ENCODE assay signal across 9 cellular contexts in genomic region chr2:188979119-188979729, GRCh38. TPM values are rescaled to one million over a fixed set of nuclear protein-coding genes. Genes with fewer than 3 reads are reported as not detected.
DNase-seq lines count a peak whose midpoint lies in the region; ATAC-seq and TF ChIP-seq lines count a peak whose summit lies in the region.
"Had no signal": no experiment of that assay in that cellular context is flagged by ENCODE, and none has a peak within 500 bp of the region (broad histone marks: within the 10 kb centered on the region; RNA-seq: fewer than 3 reads in every experiment).

No MANE protein-coding gene starts in this region.

- ATAC-seq in GM21447 (IDR thresholded peaks at IDR 0.05; ENCODE audit: unreplicated experiment): peak; percentile 6
- ATAC-seq in GM21367 (IDR thresholded peaks at IDR 0.05; ENCODE audit: unreplicated experiment): no peak
- ATAC-seq in WTC11: no peak
- ATAC-seq in HG02610 (IDR thresholded peaks at IDR 0.05; ENCODE audit: unreplicated experiment): no peak

- POLR2A ChIA-PET in WTC11 (lab: Charles Lee): no interaction called here

- H3K9me3 Mint-ChIP-seq in WTC11: no peaks in the 10 kb centered on the region

- H3K36me3 Mint-ChIP-seq in WTC11: no peaks in the 10 kb centered on the region

- intact Hi-C loops in dorsolateral prefrontal cortex (cut with DNase I): loop anchor here in 1 of 2 donors (10.0 kb wide), 1 partner anchor 454 kb away; no protein-coding TSS in a partner anchor

- no peak for TF ChIP-seq CTCF in dorsolateral prefrontal cortex (IDR thresholded peaks at IDR 0.05 in 54 of 56, conservative IDR thresholded peaks at IDR 0.05 in 2 of 56; ENCODE audit: low read depth in 1 of 56, partially characterized antibody in 56 of 56)
- no peak for TF ChIP-seq CTCF in WTC11 (IDR thresholded peaks at IDR 0.05)

- no peaks in the 10 kb centered on the region for H3K4me1 ChIP-seq in mucosa of stomach (ENCODE audit: control insufficient read depth, insufficient read depth, low read length)

- H3K9me3 ChIP-seq in mucosa of stomach (ENCODE audit: control insufficient read depth, low read length): no peaks in the 10 kb centered on the region

- H3K4me1 Mint-ChIP-seq in WTC11: peaks cover 4% of the 10 kb centered on the region

- H3K27me3 ChIP-seq in mucosa of stomach (ENCODE audit: control insufficient read depth, insufficient read depth, low read length) (no peaks in the 10 kb centered on the region), dorsolateral prefrontal cortex (no peaks in the 10 kb centered on the region)

- H3K36me3 ChIP-seq in mucosa of stomach (ENCODE audit: control insufficient read depth, insufficient read depth, low read length): no peaks in the 10 kb centered on the region

- DNase-seq in DMS114 treated with DMSO at 0.1 percent for 48 hours (lab: John Stamatoyannopoulos, UW; ENCODE audit: unreplicated experiment): peak; percentile 79
- DNase-seq in M059J (ENCODE audit: low read depth): peak; percentile 50
- no peak for DNase-seq in dorsolateral prefrontal cortex
- DNase-seq in WTC11 (ENCODE audit: low spot score): no peak
- DNase-seq: NCI-H524 treated with DMSO at 0.1 percent for 48 hours had no signal

- no peak overlapping the region for H3K27ac Mint-ChIP-seq in WTC11

- CTCF ChIA-PET in WTC11 (lab: Charles Lee): interaction anchor here (0.7 to 1.7 kb wide), 3 partner anchors 382 to 455 kb away, joined by 3 to 15 read pairs (median 4); no protein-coding TSS in a partner anchor

- H3K4me3 ChIP-seq in mucosa of stomach (ENCODE audit: low read length) (no peak overlapping the region), dorsolateral prefrontal cortex (peak overlapping the region in 1 of 59 donors; percentile 4)

- no peaks in the 10 kb centered on the region for H3K27me3 Mint-ChIP-seq in WTC11 (ENCODE audit: low read depth)

- peak overlapping the region; percentile 16 for H3K9ac ChIP-seq in mucosa of stomach (ENCODE audit: low read length)

- no peak overlapping the region for H3K4me3 Mint-ChIP-seq in WTC11

- H3K27ac ChIP-seq in dorsolateral prefrontal cortex: peak overlapping the region in 7 of 59 donors; percentile 1 to 36 (median 11)

TF ChIP-seq in WTC11, 78 proteins besides CTCF, POLR2A, EP300 and RAD21:
- TF ChIP-seq PREB (CRISPR knock-in tag; IDR thresholded peaks at IDR 0.05; ENCODE audit: borderline replicate concordance) (no peak), PRRX2 (CRISPR knock-in tag; IDR thresholded peaks at IDR 0.05) (no peak), FOXP1 (CRISPR knock-in tag; IDR thresholded peaks at IDR 0.05; ENCODE audit: borderline replicate concordance) (no peak), RELA (CRISPR knock-in tag; IDR thresholded peaks at IDR 0.05; ENCODE audit: borderline replicate concordance) (no peak), TEAD4 (CRISPR knock-in tag; IDR thresholded peaks at IDR 0.05) (no peak), ZNF423 (CRISPR knock-in tag; IDR thresholded peaks at IDR 0.05) (no peak), ZNF317 (CRISPR knock-in tag; IDR thresholded peaks at IDR 0.05; ENCODE audit: borderline replicate concordance, low read depth) (no peak), AR (CRISPR knock-in tag; IDR thresholded peaks at IDR 0.05) (no peak)

RNA-seq across cellular contexts. Expression of gene COL3A1, which starts 5.1 kb away (rescaled TPM):
- 88.9 and 103 TPM in 2 replicates for total RNA-seq in M059J (2014; rRNA removed; shearing (Covaris generic))
- total RNA-seq in dorsolateral prefrontal cortex (10 to 100 TPM in 4 of 120 experiments, 1 to 10 TPM in 73, under 1 TPM in 43; 0.20 to 24.0 (median 1.6) TPM), WTC11 (2021) (0.61 to 2.1 TPM (median 0.76 TPM) in 3 replicates)

Comparison
In these comparisons a context has a peak if more than half of its experiments do, and no peak if none do; other contexts are left out.
1. DNase-seq: peak in DMS114 treated with DMSO at 0.1 percent for 48 hours (single experiment) and M059J (single experiment); none in dorsolateral prefrontal cortex (0 of 10) and WTC11 (single experiment).